8 cellular contexts compared by ENCODE assay signal in the genomic region with DNA sequence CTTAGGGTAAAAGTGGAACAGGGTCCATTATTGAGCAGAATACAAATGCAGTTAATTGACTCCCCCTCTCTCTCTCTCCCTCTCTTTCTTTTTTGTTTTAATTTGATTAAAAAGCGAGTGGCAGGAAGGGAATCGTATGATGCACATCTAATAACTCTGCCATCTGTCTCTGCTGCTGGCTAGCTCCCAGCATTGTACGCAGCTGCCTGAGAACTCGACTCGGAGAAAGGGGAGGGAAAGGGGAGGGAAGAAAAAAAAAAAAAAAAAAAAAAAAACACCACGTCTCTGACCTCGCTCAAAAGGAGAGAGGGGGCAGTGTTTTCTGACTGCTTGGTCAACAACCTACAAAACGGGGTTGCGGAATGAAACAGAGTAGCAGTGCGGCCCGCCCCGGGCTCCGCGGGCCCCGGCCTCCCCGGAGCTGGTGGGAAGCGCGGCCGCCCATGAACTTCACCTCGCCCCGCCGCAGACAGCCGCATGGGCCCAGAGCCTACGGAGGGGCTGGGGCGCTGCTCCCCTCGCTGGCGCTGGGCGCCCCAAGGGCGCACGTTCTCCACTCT.
A peak's percentile ranks its signal among the peaks of the same experiment; 100 is the strongest.
DNase-seq lines count a peak whose midpoint lies in the region; ATAC-seq and TF ChIP-seq lines count a peak whose summit lies in the region.

No MANE protein-coding gene starts in this region.

- H3K36me3 ChIP-seq in BJ (ENCODE audit: control insufficient read depth, insufficient read depth, low read length) (no peaks in the 10 kb centered on the region), cardiac muscle cell (no peaks in the 10 kb centered on the region)

- peak overlapping the region; percentile 61 for H3K4me3 ChIP-seq in BJ (ENCODE audit: low read depth, low read length)
- peak overlapping the region; percentile 33 for H3K4me3 ChIP-seq in cardiac muscle cell

- peak; percentile 74 for DNase-seq in BJ (ENCODE audit: low read depth)
- peak; percentile 92 for DNase-seq in NCI-H2171 (lab: John Stamatoyannopoulos, UW)
- DNase-seq in cardiac muscle cell (ENCODE audit: low read depth in 1 of 2, low spot score in 1 of 2) = peak; percentile 83 to 96
- peak; percentile 49 for DNase-seq in omental fat pad (ENCODE audit: low spot score)
- DNase-seq in RKO (ENCODE audit: low spot score) = no peak

- CTCF ChIA-PET in BJ (lab: Yijun Ruan, JAX) = interaction anchor here (1.0 to 2.5 kb wide), 6 partner anchors 9 to 87 kb away, joined by 3 to 13 read pairs (median 3); no protein-coding TSS in a partner anchor

- POLR2A ChIA-PET in BJ (lab: Charles Lee) = interaction anchor here (0.5 to 1.0 kb wide), 7 partner anchors 9 to 267 kb away, joined by 3 to 18 read pairs (median 5); no protein-coding TSS in a partner anchor

- H3K27ac ChIP-seq in adipose tissue (ENCODE audit: low read depth, low read length) = peak overlapping the region; percentile 69
- peak overlapping the region; percentile 61 for H3K27ac ChIP-seq in cardiac muscle cell

- H3K9me3 ChIP-seq in cardiac muscle cell (ENCODE audit: low read depth) = no peaks in the 10 kb centered on the region

- peaks cover 10% of the 10 kb centered on the region for H3K4me1 ChIP-seq in cardiac muscle cell (ENCODE audit: low read depth)

- H3K27me3 ChIP-seq in BJ (ENCODE audit: control insufficient read depth, insufficient read depth, low read length) (no peaks in the 10 kb centered on the region), cardiac muscle cell (no peaks in the 10 kb centered on the region)

- WGBS in adipose tissue, 3 donors = 0 to 4% (median 2%) methylated on average over 28 to 30 of the region's 30 CpGs

- TF ChIP-seq CTCF in BJ (IDR thresholded peaks at IDR 0.05; ENCODE audit: insufficient read depth, low read depth, low read length) (peak; percentile 15; the same call in 1 of the 2 replicates), cardiac muscle cell (IDR thresholded peaks at IDR 0.05; ENCODE audit: low read depth, low read length) (peak; percentile 26), omental fat pad (IDR thresholded peaks at IDR 0.05) (no peak)

- ATAC-seq in GM18868 (IDR thresholded peaks at IDR 0.05; ENCODE audit: unreplicated experiment) (peak; percentile 52), HG03066 (IDR thresholded peaks at IDR 0.05; ENCODE audit: low read depth, unreplicated experiment) (peak; percentile 61), omental fat pad (ENCODE audit: low FRiP score) (peak; percentile 91)

Comparison
In these comparisons a context has a peak if more than half of its experiments do, and no peak if none do; other contexts are left out.
1. CTCF ChIP-seq: peak in BJ (single experiment) and cardiac muscle cell (single experiment); none in omental fat pad (0 of 3).
2. Peak in every context shown above with its lines, with median percentiles within 50 percentile points of each other: ATAC-seq.